In genomic region chr19:21256722-21257121, GRCh38 we compare ENCODE assay signal across 10 cellular contexts.
DNase-seq lines count a peak whose midpoint lies in the region; ATAC-seq and TF ChIP-seq lines count a peak whose summit lies in the region.
"Had no signal": no experiment of that assay in that cellular context is flagged by ENCODE, and none has a peak within 500 bp of the region (broad histone marks: within the 10 kb centered on the region; RNA-seq: fewer than 3 reads in every experiment).

No MANE protein-coding gene starts in this region.

- H3K4me2 ChIP-seq in mammary epithelial cell (ENCODE audit: insufficient read depth, low read depth, low read length): no peak overlapping the region

- no peak overlapping the region for H2AFZ ChIP-seq in mammary epithelial cell (ENCODE audit: low read depth, low read length)

- peaks cover 10% of the 10 kb centered on the region for H3K9me3 Mint-ChIP-seq in osteocyte (ENCODE audit: unreplicated experiment)

- DNase-seq in GM06990 (ENCODE audit: extremely low read depth, insufficient read length) (no peak), LNCaP clone FGC (ENCODE audit: low read depth) (peak; percentile 34), mammary epithelial cell (peak; percentile 43), osteocyte (ENCODE audit: extremely low spot score, unreplicated experiment) (no peak), T-helper 1 cell (no peak), NCI-H226 (no peak)
- DNase-seq: activated CD4-positive, alpha-beta T cell treated with anti-CD3 and anti-CD28 coated beads, Interleukin-2, amount 50 U/mL, for 1 hour; caudate nucleus; spleen had no signal

- intact Hi-C loops in mammary epithelial cell (cut with micrococcal nuclease): loop anchor here (1.0 to 5.0 kb wide), 5 partner anchors 53 to 834 kb away; no protein-coding TSS in a partner anchor

- no peak overlapping the region for H3K9ac ChIP-seq in mammary epithelial cell (ENCODE audit: insufficient read depth, low read length)

- H3K36me3 Mint-ChIP-seq in osteocyte (ENCODE audit: unreplicated experiment): no peaks in the 10 kb centered on the region

- peaks cover 11% of the 10 kb centered on the region for H3K9me3 ChIP-seq in mammary epithelial cell (replicated peaks; ENCODE audit: insufficient read depth, low read length)

- H3K36me3 ChIP-seq in GM06990 (ENCODE audit: control insufficient read depth, insufficient read depth, low read length) (no peaks in the 10 kb centered on the region), mammary epithelial cell (ENCODE audit: insufficient read depth, low read length) (no peaks in the 10 kb centered on the region)
- H3K36me3 ChIP-seq: spleen had no signal

- no peak overlapping the region for H3K4me3 ChIP-seq in GM06990 (replicated peaks; ENCODE audit: low read depth, low read length)
- no peak overlapping the region for H3K4me3 ChIP-seq in LNCaP clone FGC (ENCODE audit: low read depth, low read length)
- no peak overlapping the region for H3K4me3 ChIP-seq in mammary epithelial cell (replicated peaks in 1 of 3; ENCODE audit: insufficient read depth in 1 of 3, low read depth in 2 of 3, low read length in 3 of 3)
- H3K4me3 ChIP-seq: spleen had no signal

- TF ChIP-seq CTCF in GM06990 (IDR thresholded peaks at IDR 0.05; ENCODE audit: insufficient read depth, low read length, poor library complexity, severe bottlenecking) (peak; percentile 8), LNCaP clone FGC (IDR thresholded peaks at IDR 0.05; ENCODE audit: control insufficient read depth, extremely low read depth, insufficient read depth) (peak; percentile 75), mammary epithelial cell (conservative IDR thresholded peaks at IDR 0.05 in 1 of 2, IDR thresholded peaks at IDR 0.05 in 1 of 2; ENCODE audit: extremely low read depth in 1 of 2, insufficient read depth in 1 of 2, low read depth in 1 of 2, low read length in 2 of 2) (peak; percentile 33 to 72), osteocyte (IDR thresholded peaks at IDR 0.05) (peak; percentile 41)

- H3K4me3 Mint-ChIP-seq in osteocyte (ENCODE audit: unreplicated experiment): no peak overlapping the region

- no peaks in the 10 kb centered on the region for H3K4me1 ChIP-seq in mammary epithelial cell (ENCODE audit: insufficient read depth, low read length)
- H3K4me1 ChIP-seq: spleen had no signal

- in situ Hi-C loops in mammary epithelial cell (cut with MboI; ENCODE audit: low sequenced_read_pairs in 2 of 2): no loop called here

- no peaks in the 10 kb centered on the region for H3K27me3 Mint-ChIP-seq in osteocyte (ENCODE audit: unreplicated experiment)

- H3K27me3 ChIP-seq in GM06990 (replicated peaks; ENCODE audit: control insufficient read depth, insufficient read depth, low read length) (no peaks in the 10 kb centered on the region), mammary epithelial cell (ENCODE audit: insufficient read depth, low read length) (no peaks in the 10 kb centered on the region)
- H3K27me3 ChIP-seq: spleen had no signal

- 0% methylated on average over 1 of the region's 1 CpG for WGBS in mammary epithelial cell (ENCODE audit: low coverage, missing lambda C conversion rate)

- H3K4me1 Mint-ChIP-seq in osteocyte (ENCODE audit: unreplicated experiment): no peaks in the 10 kb centered on the region

- no peaks in the 10 kb centered on the region for H4K20me1 ChIP-seq in mammary epithelial cell (ENCODE audit: insufficient read depth, low read length)

- no TSS peak for BruUV-seq in mammary epithelial cell (replicated peaks; lab: Mats Ljungman, UMichigan)

- dilution Hi-C loops in mammary epithelial cell (cut with HindIII; ENCODE audit: low sequenced_read_pairs): no loop called here

- no peak overlapping the region for H3K27ac Mint-ChIP-seq in osteocyte (ENCODE audit: unreplicated experiment)

- ATAC-seq in HG03108 (IDR thresholded peaks at IDR 0.05; ENCODE audit: unreplicated experiment): no peak

- H3K27ac ChIP-seq in mammary epithelial cell (ENCODE audit: insufficient read depth, low read depth, low read length): no peak overlapping the region
- H3K27ac ChIP-seq: spleen had no signal

- CTCF ChIA-PET in mammary epithelial cell (lab: Charles Lee; ENCODE audit: low non-redundant PET): interaction anchor here (0.6 to 0.8 kb wide), 3 partner anchors 54 to 1327 kb away, joined by 3 to 5 read pairs (median 3); no protein-coding TSS in a partner anchor

- no peaks in the 10 kb centered on the region for H3K79me2 ChIP-seq in mammary epithelial cell (ENCODE audit: insufficient read depth, low read length)

Comparison
In these comparisons a context has a peak if more than half of its experiments do, and no peak if none do; other contexts are left out.
1. DNase-seq: peak in LNCaP clone FGC (single experiment) and mammary epithelial cell (single experiment); none in GM06990 (single experiment), osteocyte (single experiment), T-helper 1 cell (0 of 5) and NCI-H226 (single experiment).
2. CTCF ChIP-seq: peak in every context shown above with its lines; median percentile 75 in LNCaP clone FGC; 52 in mammary epithelial cell; 41 in osteocyte; 8 in GM06990.